8 cellular contexts compared by ENCODE assay signal in the genomic region with DNA sequence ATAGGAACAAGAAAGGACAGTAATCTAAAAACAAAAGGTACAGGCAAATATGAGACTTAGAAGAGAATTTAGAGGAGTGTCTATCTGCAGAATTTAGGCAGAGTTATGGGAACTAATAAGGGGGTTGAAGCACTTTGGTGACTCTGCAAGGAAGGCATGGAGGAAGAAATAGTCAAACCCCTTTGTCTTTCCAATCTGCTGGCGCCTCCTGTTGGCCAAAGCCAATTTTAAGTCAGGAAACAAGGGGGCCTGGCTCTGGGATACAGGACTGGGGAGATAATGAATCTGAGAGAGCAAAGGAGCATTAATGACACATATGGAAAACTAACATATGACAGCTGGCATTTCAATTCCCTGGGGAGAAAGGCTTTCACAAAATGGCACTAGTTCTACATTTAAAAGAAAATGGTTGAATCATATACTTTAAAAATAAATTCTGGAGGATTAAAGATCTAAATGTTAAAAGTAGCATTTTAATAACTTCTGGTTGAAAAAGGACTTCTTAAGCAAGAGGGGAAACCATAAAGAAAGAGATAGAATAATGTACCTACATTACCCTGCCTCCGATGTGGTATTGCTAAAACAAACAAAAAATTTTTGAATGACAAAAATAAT. TPM values are rescaled to one million over a fixed set of nuclear protein-coding genes. Genes with fewer than 3 reads are reported as not detected.
DNase-seq lines count a peak whose midpoint lies in the region; ATAC-seq, FAIRE-seq and TF ChIP-seq lines count a peak whose summit lies in the region.

No MANE protein-coding gene starts in this region.

- peaks cover under 1% of the 10 kb centered on the region for H3K4me1 Mint-ChIP-seq in progenitor cell of endocrine pancreas (ENCODE audit: low read depth)

- no peaks in the 10 kb centered on the region for H3K9me3 ChIP-seq in OCI-LY3 (ENCODE audit: insufficient read depth, low read length)

- H3K9me3 Mint-ChIP-seq in progenitor cell of endocrine pancreas (ENCODE audit: low read depth) = peaks cover 3% of the 10 kb centered on the region

- H3K79me2 ChIP-seq in OCI-LY3 (ENCODE audit: low read length) = no peaks in the 10 kb centered on the region

- no peak overlapping the region for H3K27ac Mint-ChIP-seq in progenitor cell of endocrine pancreas

- H2AFZ ChIP-seq in OCI-LY3 (ENCODE audit: low read depth, low read length) = 0 out of 2 replicates have a peak overlapping the region, but pooled peaks have one; percentile 39

- H3K4me1 ChIP-seq in OCI-LY3 (ENCODE audit: low read length) = no peaks in the 10 kb centered on the region

- no peaks in the 10 kb centered on the region for H4K20me1 ChIP-seq in OCI-LY3 (ENCODE audit: insufficient read depth, low read length)

- DNase-seq in COLO829 (ENCODE audit: low spot score) (peak; percentile 25), H54 (ENCODE audit: insufficient read length, low spot score) (peak; percentile 7), ecto neural progenitor cell (ENCODE audit: low spot score) (peak; percentile 71), progenitor cell of endocrine pancreas (ENCODE audit: low spot score, unreplicated experiment) (no peak), NCI-H345 (lab: John Stamatoyannopoulos, UW) (no peak)
- DNase-seq in NK-92 treated with Interleukin-12 subunit alpha and Interleukin-12 subunit beta, amount 100 ng/mL, for 24 hours (lab: John Stamatoyannopoulos, UW) = no peak

- no peak overlapping the region for H3K27ac ChIP-seq in OCI-LY3 (ENCODE audit: low read length)

- TF ChIP-seq CTCF in OCI-LY3 (IDR thresholded peaks at IDR 0.05; ENCODE audit: low read depth, low read length) (peak; percentile 78), progenitor cell of endocrine pancreas (IDR thresholded peaks at IDR 0.05; ENCODE audit: unreplicated experiment) (peak; percentile 41)

- no peak overlapping the region for H3K4me3 Mint-ChIP-seq in progenitor cell of endocrine pancreas (ENCODE audit: low read depth)

- 0 out of 2 replicates have a peak, but pooled peaks cover 5% of the 10 kb centered on the region for H3K27me3 ChIP-seq in OCI-LY3 (ENCODE audit: low read depth, low read length)

- H3K4me3 ChIP-seq in OCI-LY3 (ENCODE audit: low read length) = no peak overlapping the region

- TF ChIP-seq POLR2A in H54 (IDR thresholded peaks at IDR 0.05; ENCODE audit: low read depth, low read length) = no peak

- no peaks in the 10 kb centered on the region for H3K36me3 ChIP-seq in OCI-LY3 (replicated peaks; ENCODE audit: low read depth, low read length)

- no peak for ATAC-seq in HG02884 (IDR thresholded peaks at IDR 0.05; ENCODE audit: unreplicated experiment)

- no peaks in the 10 kb centered on the region for H3K36me3 Mint-ChIP-seq in progenitor cell of endocrine pancreas (ENCODE audit: insufficient read depth)

- no peak overlapping the region for H3K9ac ChIP-seq in OCI-LY3 (ENCODE audit: low read length)

- no peak for FAIRE-seq in H54 (lab: Jason Lieb, UNC)

- H3K27me3 Mint-ChIP-seq in progenitor cell of endocrine pancreas = no peaks in the 10 kb centered on the region

- no peak overlapping the region for H3K4me2 ChIP-seq in OCI-LY3 (ENCODE audit: low read length)

RNA-seq across cellular contexts. Expression of gene CSRP2, which starts 48.5 kb away (rescaled TPM):
- 90.0 and 96.1 TPM in 2 replicates for total RNA-seq in progenitor cell of endocrine pancreas

Comparison
In these comparisons a context has a peak if more than half of its experiments do, and no peak if none do; other contexts are left out.
1. DNase-seq: peak in COLO829 (single experiment), H54 (single experiment) and ecto neural progenitor cell (single experiment); none in progenitor cell of endocrine pancreas (single experiment), NK-92 treated with Interleukin-12 subunit alpha and Interleukin-12 subunit beta, amount 100 ng/mL, for 24 hours (single experiment) and NCI-H345 (single experiment).